1 cellular context compared by ENCODE assay signal in genomic region chr19:4547303-4548237, GRCh38.
TF ChIP-seq lines count a peak whose summit lies in the region.

No MANE protein-coding gene starts in this region.

TF ChIP-seq in HepG2, 621 proteins besides CTCF, POLR2A, EP300 and RAD21 (continues in another document):
- TF ChIP-seq ZNF331 (CRISPR knock-in tag; IDR thresholded peaks at IDR 0.05) (no peak), ZFP36 (IDR thresholded peaks at IDR 0.05; ENCODE audit: borderline replicate concordance, low read depth, low read length, partially characterized antibody) (peak; percentile 64), SP2 (CRISPR knock-in tag; IDR thresholded peaks at IDR 0.05) (no peak), ZNF407 (CRISPR knock-in tag; IDR thresholded peaks at IDR 0.05; ENCODE audit: not compliant biosample characterization) (no peak), HNRNPL (IDR thresholded peaks at IDR 0.05; ENCODE audit: low read depth, low read length) (0 out of 2 replicates have a peak, but pooled peaks have one; percentile 9), CHD4 (IDR thresholded peaks at IDR 0.05; ENCODE audit: borderline replicate concordance, low read length) (0 out of 2 replicates have a peak, but pooled peaks have one; percentile 32), STAG1 (CRISPR knock-in tag; IDR thresholded peaks at IDR 0.05) (peak; percentile 26; the same call in 1 of the 2 replicates), ZNF770 (CRISPR knock-in tag; IDR thresholded peaks at IDR 0.05) (0 out of 2 replicates have a peak, but pooled peaks have one; percentile 22), CAMTA2 (CRISPR knock-in tag; IDR thresholded peaks at IDR 0.05; ENCODE audit: borderline replicate concordance) (no peak), AFF4 (CRISPR knock-in tag; IDR thresholded peaks at IDR 0.05) (no peak), KIAA2018 (CRISPR knock-in tag; IDR thresholded peaks at IDR 0.05; ENCODE audit: borderline replicate concordance) (no peak), RFXANK (CRISPR knock-in tag; IDR thresholded peaks at IDR 0.05) (no peak), ZNF576 (CRISPR knock-in tag; IDR thresholded peaks at IDR 0.05) (no peak), ZMYM3 (CRISPR knock-in tag; IDR thresholded peaks at IDR 0.05) (peak; percentile 89), RXRA (CRISPR knock-in tag; IDR thresholded peaks at IDR 0.05) (0 out of 2 replicates have a peak, but pooled peaks have one; percentile 23), GFI1 (CRISPR knock-in tag; IDR thresholded peaks at IDR 0.05; ENCODE audit: borderline replicate concordance) (no peak), ZFP91 (CRISPR knock-in tag; IDR thresholded peaks at IDR 0.05; ENCODE audit: borderline replicate concordance) (0 out of 2 replicates have a peak, but pooled peaks have one; percentile 8), PHF20 (CRISPR knock-in tag; IDR thresholded peaks at IDR 0.05) (no peak), AGO2 (optimal IDR thresholded peaks at IDR 0.05; ENCODE audit: low read depth, low read length) (peak; percentile 81), ADNP (CRISPR knock-in tag; IDR thresholded peaks at IDR 0.05) (peak; percentile 59; the same call in 1 of the 2 replicates), RXRB (CRISPR knock-in tag; IDR thresholded peaks at IDR 0.05; ENCODE audit: borderline replicate concordance) (no peak), ZBTB33 (CRISPR knock-in tag; IDR thresholded peaks at IDR 0.05) (peak; percentile 58; the same call in 1 of the 2 replicates), ZNF3 (CRISPR knock-in tag; IDR thresholded peaks at IDR 0.05) (no peak), ZNF530 (CRISPR knock-in tag; IDR thresholded peaks at IDR 0.05; ENCODE audit: low read depth) (no peak), SNRNP70 (IDR thresholded peaks at IDR 0.05; ENCODE audit: low read depth, low read length) (no peak)
